8 cellular contexts compared by ENCODE assay signal in the genomic region with DNA sequence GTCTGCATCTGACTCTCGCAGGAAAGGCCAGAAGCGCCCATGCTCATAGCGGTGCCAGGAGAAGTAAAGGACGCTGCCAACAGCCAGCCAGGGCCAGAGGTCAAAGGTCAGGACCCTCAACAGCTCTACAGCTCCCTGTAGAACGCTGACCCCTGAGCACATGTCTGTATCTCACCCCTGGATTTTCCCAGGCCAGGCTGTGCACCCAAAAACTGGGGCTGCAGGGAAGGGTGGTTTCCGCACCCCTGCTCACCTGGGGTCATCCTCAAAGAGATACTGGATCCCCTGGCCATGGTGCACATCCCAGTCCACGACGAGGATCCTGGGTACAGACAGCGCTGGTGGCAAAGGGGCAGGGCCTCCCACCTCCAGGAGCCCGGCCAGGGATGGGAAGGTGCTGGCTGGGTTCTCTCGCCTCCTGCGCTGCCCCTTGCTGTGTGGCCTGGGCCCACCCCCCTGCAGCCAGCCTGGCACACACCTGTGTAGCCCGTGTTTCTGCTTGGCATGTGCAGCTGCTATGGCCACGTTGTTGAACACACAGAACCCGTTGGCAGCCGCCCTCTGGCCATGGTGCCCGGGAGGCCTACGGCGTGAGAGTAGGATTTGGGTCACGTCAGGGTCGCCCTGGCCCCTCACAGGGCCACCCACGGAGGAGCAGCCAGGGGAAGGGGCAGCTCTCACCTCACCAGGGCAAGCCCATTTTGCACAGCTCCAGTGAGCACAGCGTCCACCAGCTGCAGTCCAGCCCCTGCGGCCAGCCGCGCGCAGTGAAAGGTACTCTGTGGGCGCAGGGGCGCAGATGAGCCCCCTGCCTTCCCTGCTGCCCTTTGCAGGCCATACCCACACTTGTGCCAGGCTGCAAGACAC. TPM values are rescaled to one million over a fixed set of nuclear protein-coding genes. Genes with fewer than 3 reads are reported as not detected.
A peak's percentile ranks its signal among the peaks of the same experiment; 100 is the strongest.
DNase-seq lines count a peak whose midpoint lies in the region; ATAC-seq and TF ChIP-seq lines count a peak whose summit lies in the region.
"Had no signal": no experiment of that assay in that cellular context is flagged by ENCODE, and none has a peak within 500 bp of the region (broad histone marks: within the 10 kb centered on the region; RNA-seq: fewer than 3 reads in every experiment).

No MANE protein-coding gene starts in this region.

- peak overlapping the region; percentile 36 to 89 for H3K4me3 ChIP-seq in CD4-positive, alpha-beta memory T cell (ENCODE audit: low read length in 2 of 2)
- peak overlapping the region; percentile 78 to 87 for H3K4me3 ChIP-seq in mesenchymal stem cell (ENCODE audit: insufficient read depth in 1 of 2, low read depth in 1 of 2, low read length in 2 of 2)

- H2AK5ac ChIP-seq in mesenchymal stem cell (ENCODE audit: low read length, severe bottlenecking): no peak overlapping the region

- H3K79me1 ChIP-seq in mesenchymal stem cell (replicated peaks; ENCODE audit: low read length, poor library complexity, severe bottlenecking): peaks cover 38% of the 10 kb centered on the region

- H3K36me3 Mint-ChIP-seq in CD4-positive, alpha-beta memory T cell: peaks cover 7 to 13% of the 10 kb centered on the region in 2 donors

- peak overlapping the region; percentile 93 for H3K9ac ChIP-seq in mesenchymal stem cell (ENCODE audit: low read length)

- peak overlapping the region; percentile 47 for H4K91ac ChIP-seq in mesenchymal stem cell (ENCODE audit: low read length)

- H3K18ac ChIP-seq in mesenchymal stem cell (ENCODE audit: low read depth in 1 of 2, low read length in 2 of 2): peak overlapping the region in 1 of 2 experiments; percentile 94

- peak overlapping the region in 1 of 2 experiments; percentile 71 for H3K4ac ChIP-seq in mesenchymal stem cell (ENCODE audit: low read depth in 1 of 2, low read length in 2 of 2)

- POLR2A ChIA-PET in CD4-positive, alpha-beta memory T cell (lab: Charles Lee; ENCODE audit: partially characterized antibody): interaction anchor here (1.3 to 4.0 kb wide), 7 partner anchors 8 to 379 kb away, joined by 3 to 29 read pairs (median 14); partner anchors contain the start of genes ARSA, MAPK11 and SCO2
- POLR2A ChIA-PET in RWPE1 (lab: Yijun Ruan, JAX; ENCODE audit: low non-redundant PET): no interaction called here

- H2BK5ac ChIP-seq in mesenchymal stem cell (ENCODE audit: low read depth, low read length, poor library complexity, severe bottlenecking): no peak overlapping the region

- peaks cover 19% of the 10 kb centered on the region for H3K36me3 ChIP-seq in CD4-positive, alpha-beta memory T cell (ENCODE audit: insufficient read depth, low read length)
- peaks cover 26 to 72% of the 10 kb centered on the region in 2 experiments for H3K36me3 ChIP-seq in mesenchymal stem cell (ENCODE audit: control insufficient read depth in 1 of 2, insufficient read depth in 2 of 2, low read depth in 1 of 2, low read length in 2 of 2)
- H3K36me3 ChIP-seq: pancreas had no signal

- H4K8ac ChIP-seq in mesenchymal stem cell (ENCODE audit: low read length): peak overlapping the region; percentile 38

- TF ChIP-seq CTCF in RWPE1 (conservative IDR thresholded peaks at IDR 0.05; ENCODE audit: low read depth): no peak

- peak overlapping the region; percentile 47 to 84 (median 78) for H3K4me3 Mint-ChIP-seq in CD4-positive, alpha-beta memory T cell

- H3K9me3 ChIP-seq in CD4-positive, alpha-beta memory T cell (ENCODE audit: control insufficient read depth in 1 of 2, low read length in 2 of 2): no peaks in the 10 kb centered on the region
- no peaks in the 10 kb centered on the region for H3K9me3 ChIP-seq in mesenchymal stem cell (ENCODE audit: control insufficient read depth, low read length)
- H3K9me3 ChIP-seq: pancreas had no signal

- no peak overlapping the region for H2AFZ ChIP-seq in mesenchymal stem cell (ENCODE audit: low read depth, low read length)

- CTCF ChIA-PET in CD4-positive, alpha-beta memory T cell (lab: Charles Lee; ENCODE audit: partially characterized antibody): no interaction called here
- CTCF ChIA-PET in RWPE1 (lab: Yijun Ruan, JAX): interaction anchor here (0.7 to 1.1 kb wide), 2 partner anchors 48 to 93 kb away, joined by 4 to 5 read pairs; no protein-coding TSS in a partner anchor

- peaks cover 0 to 1% of the 10 kb centered on the region in 2 donors for H3K27me3 Mint-ChIP-seq in CD4-positive, alpha-beta memory T cell

- peak overlapping the region in 1 of 7 donors; percentile 73 for H3K27ac Mint-ChIP-seq in CD4-positive, alpha-beta memory T cell

- H3K4me1 Mint-ChIP-seq in CD4-positive, alpha-beta memory T cell: peaks cover 10 to 35% (median 23%) of the 10 kb centered on the region in 4 donors

- DNase-seq in CD4-positive, alpha-beta memory T cell: no peak
- no peak for DNase-seq in RWPE1 (ENCODE audit: low spot score)
- no peak for DNase-seq in mesenchymal stem cell
- no peak for DNase-seq in NCI-H345 treated with DMSO at 0.1 percent for 48 hours (lab: John Stamatoyannopoulos, UW; ENCODE audit: unreplicated experiment)
- no peak for DNase-seq in GDM1 (lab: John Stamatoyannopoulos, UW)

- H3K4me2 ChIP-seq in mesenchymal stem cell (ENCODE audit: low read length, poor library complexity, severe bottlenecking): peak overlapping the region; percentile 94

- H3K9me3 Mint-ChIP-seq in CD4-positive, alpha-beta memory T cell: no peaks in the 10 kb centered on the region

- H2BK12ac ChIP-seq in mesenchymal stem cell (ENCODE audit: low read length in 2 of 2): peak overlapping the region in 1 of 2 experiments; percentile 49

- H3K27me3 ChIP-seq in CD4-positive, alpha-beta memory T cell (ENCODE audit: insufficient read depth, low read length): no peaks in the 10 kb centered on the region
- H3K27me3 ChIP-seq in mesenchymal stem cell (ENCODE audit: control insufficient read depth in 1 of 2, insufficient read depth in 1 of 2, low read length in 2 of 2): no peaks in the 10 kb centered on the region
- H3K27me3 ChIP-seq: cardiac muscle cell, pancreas had no signal

- no peak overlapping the region for H3K27ac ChIP-seq in CD4-positive, alpha-beta memory T cell (ENCODE audit: low read depth, low read length)
- H3K27ac ChIP-seq in RWPE1 (peak overlapping the region; percentile 89), mesenchymal stem cell (ENCODE audit: low read length, poor library complexity, severe bottlenecking) (no peak overlapping the region)

- H2BK15ac ChIP-seq in mesenchymal stem cell (ENCODE audit: low read depth, poor library complexity, severe bottlenecking): no peak overlapping the region

- 94% methylated on average over 29 of the region's 29 CpGs for WGBS in mesenchymal stem cell

- H3K23ac ChIP-seq in mesenchymal stem cell (ENCODE audit: low read length in 2 of 2): peak overlapping the region in 1 of 2 experiments; percentile 34

- intact Hi-C loops in CD4-positive, alpha-beta memory T cell (cut with micrococcal nuclease): loop anchor here (2.0 to 10.0 kb wide), 2 partner anchors 225 to 371 kb away; partner anchors contain the start of gene SBF1

- no peak for ATAC-seq in HG03045 (IDR thresholded peaks at IDR 0.05; ENCODE audit: unreplicated experiment)

- no peak overlapping the region for H2BK120ac ChIP-seq in mesenchymal stem cell (ENCODE audit: low read depth, low read length)

- H3K4me1 ChIP-seq in CD4-positive, alpha-beta memory T cell (ENCODE audit: insufficient read depth, low read length): peaks cover 49% of the 10 kb centered on the region
- H3K4me1 ChIP-seq in mesenchymal stem cell (ENCODE audit: control insufficient read depth, insufficient read depth, low read depth, low read length): peaks cover 44% of the 10 kb centered on the region

- H3K14ac ChIP-seq in mesenchymal stem cell (ENCODE audit: low read length in 2 of 2): peak overlapping the region in 1 of 2 experiments; percentile 93

RNA-seq across cellular contexts. Expression of gene HDAC10, which starts 1.4 kb away (rescaled TPM):
- total RNA-seq in CD4-positive, alpha-beta memory T cell: 100 to 1,000 TPM; 141 to 151 TPM
- polyA plus RNA-seq in CD4-positive, alpha-beta memory T cell: 1 to 10 TPM; 3.8 to 6.8 TPM
- 21.1 TPM for polyA plus RNA-seq in mesenchymal stem cell (2013, experiment 1 of 2)
- 19.2 TPM for polyA plus RNA-seq in mesenchymal stem cell (2013, experiment 2 of 2)

RNA-seq across cellular contexts. Expression of gene TUBGCP6, which starts 4.8 kb away (rescaled TPM):
- 100 to 1,000 TPM; 132 to 133 TPM for total RNA-seq in CD4-positive, alpha-beta memory T cell
- polyA plus RNA-seq in CD4-positive, alpha-beta memory T cell: 10 to 100 TPM; 16.5 to 20.5 TPM
- 10.1 TPM for polyA plus RNA-seq in mesenchymal stem cell (2013, experiment 1 of 2)
- polyA plus RNA-seq in mesenchymal stem cell (2013, experiment 2 of 2): 9.1 TPM

RNA-seq across cellular contexts. Expression of gene MAPK12, which starts 11.9 kb away (rescaled TPM):
- 1 to 10 TPM; 2.9 TPM for total RNA-seq in CD4-positive, alpha-beta memory T cell
- under 1 TPM in 1 of 2 donors, not detected in 1; 0.05 TPM for polyA plus RNA-seq in CD4-positive, alpha-beta memory T cell
- polyA plus RNA-seq in mesenchymal stem cell (2013, experiment 1 of 2): 34.8 TPM
- 35.2 TPM for polyA plus RNA-seq in mesenchymal stem cell (2013, experiment 2 of 2)

RNA-seq across cellular contexts. Expression of gene MAPK11, which starts 20.6 kb away (rescaled TPM):
- total RNA-seq in CD4-positive, alpha-beta memory T cell: 1 to 10 TPM; 1.6 to 1.7 TPM
- under 1 TPM; 0.10 to 0.54 TPM for polyA plus RNA-seq in CD4-positive, alpha-beta memory T cell
- polyA plus RNA-seq in mesenchymal stem cell (2013, experiment 1 of 2): 5.5 TPM
- polyA plus RNA-seq in mesenchymal stem cell (2013, experiment 2 of 2): 5.0 TPM

RNA-seq across cellular contexts. Expression of gene SELENOO, which starts 48.8 kb away (rescaled TPM):
- 10 to 100 TPM; 33.8 to 34.8 TPM for total RNA-seq in CD4-positive, alpha-beta memory T cell
- polyA plus RNA-seq in CD4-positive, alpha-beta memory T cell: 1 to 10 TPM; 2.0 to 6.6 TPM
- 13.6 TPM for polyA plus RNA-seq in mesenchymal stem cell (2013, experiment 1 of 2)
- 12.6 TPM for polyA plus RNA-seq in mesenchymal stem cell (2013, experiment 2 of 2)
